8 cellular contexts compared by ENCODE assay signal in genomic region chrX:124217289-124218251, GRCh38.
DNase-seq lines count a peak whose midpoint lies in the region; ATAC-seq and TF ChIP-seq lines count a peak whose summit lies in the region.

No MANE protein-coding gene starts in this region.

- no peak overlapping the region for H3K4me3 ChIP-seq in ectodermal cell (ENCODE audit: insufficient read depth, low read depth, low read length)
- no peak overlapping the region for H3K4me3 ChIP-seq in aorta (ENCODE audit: low read length in 2 of 2)

- DNase-seq in GF-D8 (lab: John Stamatoyannopoulos, UW) (peak; percentile 85), WTC11 (ENCODE audit: low spot score) (no peak), progenitor cell of endocrine pancreas (ENCODE audit: low spot score, unreplicated experiment) (no peak), aorta (no peak)

- H3K4me3 Mint-ChIP-seq in WTC11 (peak overlapping the region; percentile 38), progenitor cell of endocrine pancreas (ENCODE audit: low read depth) (no peak overlapping the region)

- intact Hi-C loops in aorta (cut with DNase I), result no loop called here

- CTCF ChIA-PET in WTC11 (lab: Charles Lee), result interaction anchor here (0.6 to 1.5 kb wide), 6 partner anchors 8 to 16 kb away, joined by 3 to 4 read pairs (median 3); no protein-coding TSS in a partner anchor

- WGBS in ectodermal cell, 2 experiments, result 11 to 15% methylated on average over 8 to 10 of the region's 10 CpGs
- 67 to 80% methylated on average over 10 of the region's 10 CpGs for WGBS in aorta, 2 donors

- POLR2A ChIA-PET in WTC11 (lab: Charles Lee), result interaction anchor here (0.6 kb wide), 1 partner anchor 353 kb away, joined by 5 read pairs; no protein-coding TSS in a partner anchor

- H3K27me3 Mint-ChIP-seq in WTC11 (ENCODE audit: low read depth), result peaks cover 7% of the 10 kb centered on the region; the same call in 1 of the 2 replicates
- peaks cover 14% of the 10 kb centered on the region for H3K27me3 Mint-ChIP-seq in progenitor cell of endocrine pancreas

- H3K4me1 Mint-ChIP-seq in WTC11 (peaks cover 49% of the 10 kb centered on the region), progenitor cell of endocrine pancreas (ENCODE audit: low read depth) (peaks cover 22% of the 10 kb centered on the region)

- H3K4me1 ChIP-seq in ectodermal cell (ENCODE audit: control insufficient read depth, insufficient read depth, low read length) (peaks cover 5% of the 10 kb centered on the region), aorta (ENCODE audit: control insufficient read depth in 1 of 2, insufficient read depth in 2 of 2, low read length in 2 of 2) (no peaks in the 10 kb centered on the region)

- H3K36me3 Mint-ChIP-seq in WTC11 (no peaks in the 10 kb centered on the region), progenitor cell of endocrine pancreas (ENCODE audit: insufficient read depth) (no peaks in the 10 kb centered on the region)

- H3K9me3 Mint-ChIP-seq in WTC11 (no peaks in the 10 kb centered on the region), progenitor cell of endocrine pancreas (ENCODE audit: low read depth) (no peaks in the 10 kb centered on the region)

- ATAC-seq in GM21717 (IDR thresholded peaks at IDR 0.05; ENCODE audit: unreplicated experiment) (peak; percentile 58), WTC11 (peak; percentile 84), HG03280 (IDR thresholded peaks at IDR 0.05; ENCODE audit: unreplicated experiment) (no peak), aorta (ENCODE audit: low FRiP score) (no peak)

- no peaks in the 10 kb centered on the region for H3K27me3 ChIP-seq in ectodermal cell (ENCODE audit: control insufficient read depth, insufficient read depth, low read length, poor library complexity, severe bottlenecking)
- H3K27me3 ChIP-seq in aorta (ENCODE audit: control insufficient read depth in 1 of 2, insufficient read depth in 2 of 2, low read length in 1 of 2), result no peaks in the 10 kb centered on the region

- peak overlapping the region; percentile 96 for H3K27ac ChIP-seq in KOPT-K1 (ENCODE audit: low read depth, low read length, poor library complexity, severe bottlenecking)
- H3K27ac ChIP-seq in ectodermal cell (ENCODE audit: insufficient read depth, low read depth, low read length, poor library complexity, severe bottlenecking), result peak overlapping the region; percentile 93
- no peak overlapping the region for H3K27ac ChIP-seq in aorta (ENCODE audit: low read depth in 1 of 2, low read length in 2 of 2)

- H3K9me3 ChIP-seq in KOPT-K1 (ENCODE audit: insufficient read depth, low read length, poor library complexity, severe bottlenecking) (no peaks in the 10 kb centered on the region), ectodermal cell (ENCODE audit: control insufficient read depth, low read length) (no peaks in the 10 kb centered on the region), aorta (ENCODE audit: control insufficient read depth, low read length) (no peaks in the 10 kb centered on the region)

- H3K36me3 ChIP-seq in KOPT-K1 (ENCODE audit: insufficient read depth, low read length) (no peaks in the 10 kb centered on the region), ectodermal cell (ENCODE audit: control insufficient read depth, insufficient read depth, low read length) (no peaks in the 10 kb centered on the region), aorta (ENCODE audit: control insufficient read depth in 1 of 2, insufficient read depth in 2 of 2, low read length in 1 of 2) (no peaks in the 10 kb centered on the region)

- H3K27ac Mint-ChIP-seq in WTC11, result peak overlapping the region; percentile 61
- H3K27ac Mint-ChIP-seq in progenitor cell of endocrine pancreas, result peak overlapping the region; percentile 5

- TF ChIP-seq CTCF in WTC11 (IDR thresholded peaks at IDR 0.05), result no peak
- no peak for TF ChIP-seq CTCF in progenitor cell of endocrine pancreas (IDR thresholded peaks at IDR 0.05; ENCODE audit: unreplicated experiment)

TF ChIP-seq in WTC11, 78 proteins besides CTCF, POLR2A, EP300 and RAD21 (continues in another document):
- no peak for TF ChIP-seq GTF2I (CRISPR knock-in tag; conservative IDR thresholded peaks at IDR 0.05)
- TF ChIP-seq HMGXB4 (CRISPR knock-in tag; IDR thresholded peaks at IDR 0.05), result no peak
- TF ChIP-seq ZNF532 (CRISPR knock-in tag; IDR thresholded peaks at IDR 0.05; ENCODE audit: borderline replicate concordance), result no peak
- no peak for TF ChIP-seq TEAD1 (CRISPR knock-in tag; IDR thresholded peaks at IDR 0.05)
- no peak for TF ChIP-seq JUN (CRISPR knock-in tag; IDR thresholded peaks at IDR 0.05)
- TF ChIP-seq E2F1 (CRISPR knock-in tag; IDR thresholded peaks at IDR 0.05), result no peak
- no peak for TF ChIP-seq GRHL2 (CRISPR knock-in tag; IDR thresholded peaks at IDR 0.05; ENCODE audit: insufficient replicate concordance, severe bottlenecking)
- TF ChIP-seq, protein P1, sequence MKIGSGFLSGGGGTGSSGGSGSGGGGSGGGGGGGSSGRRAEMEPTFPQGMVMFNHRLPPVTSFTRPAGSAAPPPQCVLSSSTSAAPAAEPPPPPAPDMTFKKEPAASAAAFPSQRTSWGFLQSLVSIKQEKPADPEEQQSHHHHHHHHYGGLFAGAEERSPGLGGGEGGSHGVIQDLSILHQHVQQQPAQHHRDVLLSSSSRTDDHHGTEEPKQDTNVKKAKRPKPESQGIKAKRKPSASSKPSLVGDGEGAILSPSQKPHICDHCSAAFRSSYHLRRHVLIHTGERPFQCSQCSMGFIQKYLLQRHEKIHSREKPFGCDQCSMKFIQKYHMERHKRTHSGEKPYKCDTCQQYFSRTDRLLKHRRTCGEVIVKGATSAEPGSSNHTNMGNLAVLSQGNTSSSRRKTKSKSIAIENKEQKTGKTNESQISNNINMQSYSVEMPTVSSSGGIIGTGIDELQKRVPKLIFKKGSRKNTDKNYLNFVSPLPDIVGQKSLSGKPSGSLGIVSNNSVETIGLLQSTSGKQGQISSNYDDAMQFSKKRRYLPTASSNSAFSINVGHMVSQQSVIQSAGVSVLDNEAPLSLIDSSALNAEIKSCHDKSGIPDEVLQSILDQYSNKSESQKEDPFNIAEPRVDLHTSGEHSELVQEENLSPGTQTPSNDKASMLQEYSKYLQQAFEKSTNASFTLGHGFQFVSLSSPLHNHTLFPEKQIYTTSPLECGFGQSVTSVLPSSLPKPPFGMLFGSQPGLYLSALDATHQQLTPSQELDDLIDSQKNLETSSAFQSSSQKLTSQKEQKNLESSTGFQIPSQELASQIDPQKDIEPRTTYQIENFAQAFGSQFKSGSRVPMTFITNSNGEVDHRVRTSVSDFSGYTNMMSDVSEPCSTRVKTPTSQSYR (CRISPR knock-in tag; IDR thresholded peaks at IDR 0.05), result no peak
- no peak for TF ChIP-seq MXD4 (CRISPR knock-in tag; IDR thresholded peaks at IDR 0.05; ENCODE audit: borderline replicate concordance)

Comparison
In these comparisons a context has a peak if more than half of its experiments do, and no peak if none do; other contexts are left out.
1. ATAC-seq: peak in GM21717 (single experiment) and WTC11 (single experiment); none in HG03280 (single experiment) and aorta (single experiment).
2. H3K27ac ChIP-seq: peak in KOPT-K1 (single experiment) and ectodermal cell (single experiment); none in aorta (0 of 2).